10 cellular contexts compared by ENCODE assay signal in the genomic region with DNA sequence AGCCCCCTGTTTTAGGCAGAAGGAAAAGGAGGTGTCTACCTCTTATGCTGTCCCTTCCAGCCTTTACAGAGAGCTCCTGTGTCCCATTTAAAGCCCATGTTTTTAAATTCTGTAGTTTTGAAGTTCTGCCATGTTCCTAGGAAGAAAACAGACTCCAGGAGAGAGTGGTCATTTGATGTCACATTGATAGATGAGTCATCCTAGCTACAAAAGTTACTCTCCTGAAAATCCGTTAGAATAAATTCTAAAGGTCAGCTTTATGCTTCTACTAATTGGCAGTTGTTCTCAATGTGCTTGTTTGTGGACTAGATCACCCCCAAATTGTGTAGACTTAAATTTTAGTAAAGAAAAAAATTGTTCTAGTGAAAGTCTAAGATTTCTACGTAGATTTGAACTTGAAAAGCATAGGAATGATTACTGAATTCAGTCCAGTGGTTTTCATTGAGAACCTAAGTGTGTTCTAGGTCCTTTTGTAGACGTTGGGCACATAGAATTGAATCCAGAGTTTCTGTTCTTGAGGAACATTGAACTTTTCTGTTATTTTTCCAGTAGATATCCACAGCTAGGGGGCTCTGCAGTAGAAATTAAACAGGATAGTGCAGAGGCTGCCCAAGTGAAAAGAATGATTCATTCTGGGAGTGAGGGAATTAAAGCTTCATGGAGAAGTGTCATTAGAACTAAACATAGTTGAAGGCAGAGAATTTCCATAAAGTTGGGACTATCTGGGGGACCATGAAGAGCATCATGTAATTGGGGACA.
DNase-seq lines count a peak whose midpoint lies in the region; ATAC-seq and TF ChIP-seq lines count a peak whose summit lies in the region.
"Had no signal": no experiment of that assay in that cellular context is flagged by ENCODE, and none has a peak within 500 bp of the region (broad histone marks: within the 10 kb centered on the region; RNA-seq: fewer than 3 reads in every experiment).

No MANE protein-coding gene starts in this region.

- H3K4me1 ChIP-seq in H9 (ENCODE audit: insufficient read depth, low read length): peaks cover 17% of the 10 kb centered on the region; the same call in 1 of the 2 replicates
- H3K4me1 ChIP-seq in SJSA1 (replicated peaks): peaks cover 21% of the 10 kb centered on the region

- DNase-seq in H9 (no peak), SJSA1 (ENCODE audit: low read depth in 1 of 2, low spot score in 2 of 2) (peak in 1 of 2 experiments; percentile 36), fibroblast of peridontal ligament (ENCODE audit: extremely low read depth) (peak; percentile 49), retinal pigment epithelial cell (ENCODE audit: low read depth) (no peak), COLO668 (lab: John Stamatoyannopoulos, UW; ENCODE audit: unreplicated experiment) (no peak), KBM-7 (no peak), NCI-H187 (lab: John Stamatoyannopoulos, UW) (no peak)
- DNase-seq: naive B cell, NCI-H1105 had no signal

- H4K91ac ChIP-seq in H9 (ENCODE audit: insufficient read length, low read depth, low read length): no peak overlapping the region

- H2AFZ ChIP-seq in H9 (ENCODE audit: low read length): no peak overlapping the region

- H3K27ac ChIP-seq in H9 (ENCODE audit: insufficient read length, low read depth, low read length) (no peak overlapping the region), SJSA1 (0 out of 2 replicates have a peak overlapping the region, but pooled peaks have one; percentile 9)

- H2BK12ac ChIP-seq in H9 (ENCODE audit: insufficient read length, low read depth, low read length): no peak overlapping the region

- H3K23ac ChIP-seq in H9 (ENCODE audit: insufficient read length, low read depth, low read length): no peak overlapping the region

- no peak overlapping the region for H3K4me3 Mint-ChIP-seq in H9
- H3K4me3 Mint-ChIP-seq: naive B cell had no signal

- no peak overlapping the region for H2BK5ac ChIP-seq in H9 (ENCODE audit: insufficient read length, low read length)

- peaks cover 12 to 20% (median 14%) of the 10 kb centered on the region in 3 experiments; a peak in 6 of 7 replicates for H3K36me3 Mint-ChIP-seq in H9 (ENCODE audit: insufficient read depth in 1 of 3, low read depth in 3 of 3)
- H3K36me3 Mint-ChIP-seq: naive B cell had no signal

- H3K4me1 Mint-ChIP-seq in H9: peaks cover 50 to 55% of the 10 kb centered on the region in 2 experiments

- H3K36me3 ChIP-seq in SJSA1: peaks cover 4% of the 10 kb centered on the region; the same call in 1 of the 2 replicates

- H2BK15ac ChIP-seq in H9 (ENCODE audit: low read depth, low read length): no peak overlapping the region

- H3K79me1 ChIP-seq in H9 (ENCODE audit: insufficient read depth, low read depth, low read length, poor library complexity, severe bottlenecking): no peaks in the 10 kb centered on the region

- H3K18ac ChIP-seq in H9 (ENCODE audit: insufficient read length, low read depth, low read length): no peak overlapping the region

- in situ Hi-C loops in KBM-7 (cut with MboI; ENCODE audit: low pct_unique_long_range_greater_than_20kb, low sequenced_read_pairs): no loop called here

- no peak overlapping the region for H3K14ac ChIP-seq in H9 (ENCODE audit: insufficient read depth, low read length)

- TF ChIP-seq CTCF in H9 (conservative IDR thresholded peaks at IDR 0.05): peak; percentile 51
- TF ChIP-seq CTCF in retinal pigment epithelial cell (conservative IDR thresholded peaks at IDR 0.05; ENCODE audit: low read depth, low read length): peak; percentile 48

- H3K56ac ChIP-seq in H9 (ENCODE audit: insufficient read length, low read depth, low read length): no peak overlapping the region

- no peak overlapping the region for H3K9ac ChIP-seq in H9 (ENCODE audit: extremely low read depth, insufficient read length, low read length)

- no peak overlapping the region for H2BK20ac ChIP-seq in H9 (ENCODE audit: low read depth, low read length, poor library complexity, severe bottlenecking)

- no peaks in the 10 kb centered on the region for H3K23me2 ChIP-seq in H9 (ENCODE audit: insufficient read length, low read depth, low read length, poor library complexity, severe bottlenecking)

- ATAC-seq in GM19023 (IDR thresholded peaks at IDR 0.05; ENCODE audit: unreplicated experiment): no peak

- no peak overlapping the region for H3K4ac ChIP-seq in H9 (ENCODE audit: low read depth, low read length)

- H3K4me3 ChIP-seq in SJSA1 (no peak overlapping the region), retinal pigment epithelial cell (ENCODE audit: low read length) (no peak overlapping the region)

- H4K8ac ChIP-seq in H9 (replicated peaks; ENCODE audit: insufficient read length, low read depth, low read length): no peak overlapping the region

- no peak overlapping the region for H2AK5ac ChIP-seq in H9 (ENCODE audit: insufficient read length, low read length)

- no peaks in the 10 kb centered on the region for H4K20me1 ChIP-seq in H9 (ENCODE audit: control insufficient read depth, insufficient read depth, insufficient read length)

- no peaks in the 10 kb centered on the region; a peak in 1 of 5 replicates for H3K9me3 Mint-ChIP-seq in H9

- H3K27me3 ChIP-seq in H9 (ENCODE audit: insufficient read depth, low read length) (no peaks in the 10 kb centered on the region), SJSA1 (replicated peaks) (0 out of 2 replicates have a peak, but pooled peaks cover 2% of the 10 kb centered on the region)

- peak overlapping the region in 2 of 3 experiments; percentile 36 to 47; a peak in 3 of 7 replicates for H3K27ac Mint-ChIP-seq in H9
- H3K27ac Mint-ChIP-seq: naive B cell had no signal

- H3T11ph ChIP-seq in H9 (ENCODE audit: low read length): no peak overlapping the region

- no peak overlapping the region for H2BK120ac ChIP-seq in H9 (ENCODE audit: low read depth, low read length, poor library complexity, severe bottlenecking)

- no peaks in the 10 kb centered on the region for H3K79me2 ChIP-seq in H9 (ENCODE audit: insufficient read depth, low read length)

- H4K5ac ChIP-seq in H9 (ENCODE audit: insufficient read length, low read depth, low read length): no peak overlapping the region

- no CpG with 5 or more reads among the region's 3 CpGs for WGBS in H9 (ENCODE audit: extremely low coverage, insufficient read length, low lambda C conversion rate)

- H3K9me3 ChIP-seq in H9 (ENCODE audit: control insufficient read depth, low read depth, low read length) (no peaks in the 10 kb centered on the region), SJSA1 (replicated peaks) (no peaks in the 10 kb centered on the region)

- no peaks in the 10 kb centered on the region for H3K27me3 Mint-ChIP-seq in H9 (ENCODE audit: low read depth)

- H3K4me2 ChIP-seq in H9 (ENCODE audit: insufficient read depth, insufficient read length, low read length): no peak overlapping the region
